Comparison of ENCODE assay signal across 8 cellular contexts in the genomic region with DNA sequence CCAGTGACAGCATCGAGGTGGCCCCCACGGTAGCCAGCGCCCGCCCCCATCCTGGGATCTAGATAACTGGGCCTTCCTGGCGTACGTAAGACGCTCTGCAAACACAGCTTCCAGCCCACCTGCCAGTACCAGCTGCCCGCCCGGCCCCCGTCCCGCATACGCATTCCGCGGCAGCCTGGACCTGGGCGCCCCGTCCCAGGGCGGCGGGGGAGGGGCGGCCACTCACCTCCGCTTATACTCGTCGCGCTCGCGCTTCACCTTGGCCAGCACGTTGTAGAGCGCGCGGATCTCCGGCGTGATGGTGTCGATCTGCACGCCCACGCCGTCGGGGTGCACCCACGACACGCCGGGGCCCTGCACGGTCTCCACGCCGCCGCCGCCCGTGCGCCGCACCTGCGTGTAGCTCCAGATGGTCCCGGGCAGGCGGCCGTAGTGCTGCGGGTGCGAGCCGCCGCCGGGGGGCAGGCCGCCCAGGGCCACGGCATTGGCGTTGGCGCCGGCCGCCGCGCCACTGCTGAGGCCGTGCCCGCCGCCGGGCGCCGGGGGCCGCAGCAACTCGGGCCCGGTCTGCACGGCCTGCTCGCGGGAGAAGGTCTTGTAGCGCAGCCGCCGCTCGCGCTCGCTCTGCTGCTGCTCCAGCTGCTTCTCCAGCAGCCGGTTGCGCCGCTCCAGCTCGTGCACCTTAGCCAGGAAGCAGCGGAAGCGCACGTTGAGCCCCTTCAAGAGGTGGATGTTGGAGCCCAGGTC. TPM values are rescaled to one million over a fixed set of nuclear protein-coding genes. Genes with fewer than 3 reads are reported as not detected.
DNase-seq lines count a peak whose midpoint lies in the region; ATAC-seq and TF ChIP-seq lines count a peak whose summit lies in the region.

No MANE protein-coding gene starts in this region.

- peaks cover 12% of the 10 kb centered on the region for H3K4me1 ChIP-seq in prostate gland (replicated peaks)

- intact Hi-C loops in prostate gland (cut with DNase I): loop anchor here (10.0 kb wide), 1 partner anchor 51 kb away; a partner anchor contains a TSS

- DNase-seq in GM13977 (ENCODE audit: low spot score) (peak; percentile 57), OCI-M1 (lab: John Stamatoyannopoulos, UW) (peak; percentile 19), germinal center (ENCODE audit: low spot score) (peak; percentile 51), prostate gland (ENCODE audit: low spot score) (peak; percentile 43), GF-D8 (lab: John Stamatoyannopoulos, UW) (no peak), NCI-H774 (lab: John Stamatoyannopoulos, UW) (no peak)
- DNase-seq in activated T-helper 9 cell treated with anti-CD3 and anti-CD28 coated beads, Interleukin-2, amount 50 U/mL, for 16 hours (ENCODE audit: low read depth): peak; percentile 53

- TF ChIP-seq CTCF in GM13977 (IDR thresholded peaks at IDR 0.05; ENCODE audit: extremely low read depth, insufficient read depth, missing control alignments) (peak; percentile 31), prostate gland (IDR thresholded peaks at IDR 0.05) (peak in 1 of 4 experiments; percentile 47)

- H3K4me3 ChIP-seq in prostate gland: peak overlapping the region; percentile 73 to 76

- H3K9me3 ChIP-seq in prostate gland: no peaks in the 10 kb centered on the region

- H3K27ac ChIP-seq in prostate gland: peak overlapping the region; percentile 67 to 78

- H3K36me3 ChIP-seq in prostate gland: no peaks in the 10 kb centered on the region

- no peaks in the 10 kb centered on the region for H3K27me3 ChIP-seq in prostate gland (replicated peaks; ENCODE audit: insufficient read depth)

- in situ Hi-C loops in GM13977 (cut with MboI; ENCODE audit: low pct_unique_long_range_greater_than_20kb, low sequenced_read_pairs, unreplicated experiment): no loop called here

- ATAC-seq in HG02852 (IDR thresholded peaks at IDR 0.05; ENCODE audit: unreplicated experiment): peak; percentile 13

- peak; percentile 19 for TF ChIP-seq POLR2A in prostate gland (IDR thresholded peaks at IDR 0.05)

- under 1% methylated on average over 56 of the region's 89 CpGs for WGBS in prostate gland

RNA-seq across cellular contexts. Expression of a gene that starts 0.9 kb away (rescaled TPM):
- total RNA-seq in prostate gland: 10 to 100 TPM; 13.6 to 20.4 TPM

RNA-seq across cellular contexts. Expression of a gene that starts 53.3 kb away (rescaled TPM):
- 10 to 100 TPM; 15.7 to 58.4 TPM for total RNA-seq in prostate gland

Comparison
In these comparisons a context has a peak if more than half of its experiments do, and no peak if none do; other contexts are left out.
1. DNase-seq: peak in GM13977 (single experiment), OCI-M1 (single experiment), activated T-helper 9 cell treated with anti-CD3 and anti-CD28 coated beads, Interleukin-2, amount 50 U/mL, for 16 hours (single experiment), germinal center (single experiment) and prostate gland (single experiment); none in GF-D8 (single experiment) and NCI-H774 (single experiment).